Comparison of ENCODE assay signal across 27 cellular contexts in the genomic region with DNA sequence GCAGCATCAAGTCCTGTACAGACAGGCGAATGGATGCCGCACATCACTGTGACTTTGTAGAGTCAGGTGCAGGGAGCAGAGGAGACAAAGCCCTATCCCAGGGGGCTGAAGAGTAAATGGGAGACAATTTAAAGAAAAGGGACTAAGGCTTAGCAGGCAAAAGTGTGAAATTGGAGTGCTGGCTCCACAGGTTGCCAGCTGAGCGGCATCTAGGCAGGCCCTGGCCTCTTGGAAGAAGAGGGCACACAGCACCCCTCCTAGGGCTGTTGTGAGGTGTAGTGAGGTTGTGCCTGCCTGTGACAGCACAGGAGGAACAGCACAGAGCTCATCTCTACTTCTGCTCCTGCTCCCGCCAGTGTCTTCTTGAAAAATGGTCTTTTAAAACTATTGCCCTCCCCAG. TPM values are rescaled to one million over a fixed set of nuclear protein-coding genes. Genes with fewer than 3 reads are reported as not detected.
DNase-seq lines count a peak whose midpoint lies in the region; ATAC-seq, FAIRE-seq and TF ChIP-seq lines count a peak whose summit lies in the region.
"Had no signal": no experiment of that assay in that cellular context is flagged by ENCODE, and none has a peak within 500 bp of the region (broad histone marks: within the 10 kb centered on the region; RNA-seq: fewer than 3 reads in every experiment).

No MANE protein-coding gene starts in this region.

- H4K20me1 ChIP-seq in KMS-11 (ENCODE audit: insufficient read depth), result no peaks in the 10 kb centered on the region

- H3K4me2 ChIP-seq in KMS-11, result no peak overlapping the region; the same call in 1 of the 2 replicates

- no peak for TF ChIP-seq CTCF in KMS-11 (conservative IDR thresholded peaks at IDR 0.05; ENCODE audit: low read depth, low read length)

- no peak for TF ChIP-seq POLR2A in GM12892 (IDR thresholded peaks at IDR 0.05; ENCODE audit: low read depth, low read length)

- peak overlapping the region; percentile 91 for H3K27ac ChIP-seq in KMS-11
- H3K27ac ChIP-seq: left ventricle myocardium inferior, WERI-Rb-1 had no signal

- H3K27ac Mint-ChIP-seq in activated T-cell treated with anti-CD3 and anti-CD28 coated beads, Interleukin-2, amount 50 U/mL, for 72 hours, result no peak overlapping the region
- H3K27ac Mint-ChIP-seq in activated T-helper 17 cell treated with anti-CD3 and anti-CD28 coated beads, Interleukin-2, amount 50 U/mL, for 72 hours, result peak overlapping the region; percentile 27
- peak overlapping the region; percentile 86 for H3K27ac Mint-ChIP-seq in stimulated activated effector memory CD8-positive, alpha-beta T cell treated with anti-CD3 and anti-CD28 coated beads, Interleukin-12 subunit alpha, Interleukin-12 subunit beta, amount 100 ng/mL, for 72 hours
- H3K27ac Mint-ChIP-seq: mesothelial cell of epicardium, nephron progenitor cell, type B pancreatic cell had no signal

- no peaks in the 10 kb centered on the region for H3K27me3 ChIP-seq in KMS-11 (ENCODE audit: insufficient read depth, low read depth)
- H3K27me3 ChIP-seq: BE2C had no signal

- no peak overlapping the region for H3K9ac ChIP-seq in KMS-11

- no peak overlapping the region for H2AFZ ChIP-seq in KMS-11 (ENCODE audit: low read depth)

- peaks cover 2 to 3% of the 10 kb centered on the region in 2 donors for H3K36me3 Mint-ChIP-seq in activated T-cell treated with anti-CD3 and anti-CD28 coated beads, Interleukin-2, amount 50 U/mL, for 72 hours (ENCODE audit: insufficient read depth in 2 of 2)
- no peaks in the 10 kb centered on the region for H3K36me3 Mint-ChIP-seq in activated T-helper 17 cell treated with anti-CD3 and anti-CD28 coated beads, Interleukin-2, amount 50 U/mL, for 72 hours (ENCODE audit: low read depth)
- peaks cover 18% of the 10 kb centered on the region for H3K36me3 Mint-ChIP-seq in stimulated activated effector memory CD8-positive, alpha-beta T cell treated with anti-CD3 and anti-CD28 coated beads, Interleukin-12 subunit alpha, Interleukin-12 subunit beta, amount 100 ng/mL, for 72 hours
- H3K36me3 Mint-ChIP-seq: mesothelial cell of epicardium, type B pancreatic cell had no signal

- H3K4me1 ChIP-seq in KMS-11 (ENCODE audit: low read depth, poor library complexity, severe bottlenecking), result peaks cover 69% of the 10 kb centered on the region

- H3K27me3 Mint-ChIP-seq in activated T-cell treated with anti-CD3 and anti-CD28 coated beads, Interleukin-2, amount 50 U/mL, for 72 hours (ENCODE audit: low read depth), result peaks cover 33% of the 10 kb centered on the region
- H3K27me3 Mint-ChIP-seq in activated T-helper 17 cell treated with anti-CD3 and anti-CD28 coated beads, Interleukin-2, amount 50 U/mL, for 72 hours, result no peaks in the 10 kb centered on the region

- peak overlapping the region; percentile 72 to 81 for H3K4me3 Mint-ChIP-seq in activated T-cell treated with anti-CD3 and anti-CD28 coated beads, Interleukin-2, amount 50 U/mL, for 72 hours
- H3K4me3 Mint-ChIP-seq in activated T-helper 17 cell treated with anti-CD3 and anti-CD28 coated beads, Interleukin-2, amount 50 U/mL, for 72 hours, result peak overlapping the region; percentile 76
- peak overlapping the region; percentile 73 for H3K4me3 Mint-ChIP-seq in stimulated activated effector memory CD8-positive, alpha-beta T cell treated with anti-CD3 and anti-CD28 coated beads, Interleukin-12 subunit alpha, Interleukin-12 subunit beta, amount 100 ng/mL, for 72 hours
- H3K4me3 Mint-ChIP-seq: H9, mesothelial cell of epicardium, nephron progenitor cell, type B pancreatic cell had no signal

- no peak overlapping the region for H3K4me3 ChIP-seq in KMS-11 (IDR thresholded peaks at IDR 0.05; ENCODE audit: insufficient read depth, low read depth, low read length)
- H3K4me3 ChIP-seq: K562, left ventricle myocardium inferior, skin epidermis had no signal

- H3K9me3 Mint-ChIP-seq in activated T-cell treated with anti-CD3 and anti-CD28 coated beads, Interleukin-2, amount 50 U/mL, for 72 hours, result no peaks in the 10 kb centered on the region
- no peaks in the 10 kb centered on the region for H3K9me3 Mint-ChIP-seq in activated T-helper 17 cell treated with anti-CD3 and anti-CD28 coated beads, Interleukin-2, amount 50 U/mL, for 72 hours
- no peaks in the 10 kb centered on the region for H3K9me3 Mint-ChIP-seq in stimulated activated effector memory CD8-positive, alpha-beta T cell treated with anti-CD3 and anti-CD28 coated beads, Interleukin-12 subunit alpha, Interleukin-12 subunit beta, amount 100 ng/mL, for 72 hours
- H3K9me3 Mint-ChIP-seq: activated CD4-positive, alpha-beta T cell treated with anti-CD3 and anti-CD28 coated beads, Interleukin-2, amount 10 ng/mL, durations not matched to agents 7 days and 5 days; mesothelial cell of epicardium; type B pancreatic cell had no signal

- FAIRE-seq in GM12892 (lab: Jason Lieb, UNC), result no peak
- FAIRE-seq: GM18507, islet of Langerhans, K562 had no signal

- DNase-seq in activated T-cell treated with anti-CD3 and anti-CD28 coated beads, Interleukin-2, amount 50 U/mL, for 72 hours, result no peak
- DNase-seq in activated T-cell treated with anti-CD3 and anti-CD28 coated beads, Interleukin-2, amount 50 U/mL, for 48 hours, result no peak
- no peak for DNase-seq in stimulated activated effector memory CD8-positive, alpha-beta T cell treated with anti-CD3 and anti-CD28 coated beads, Interleukin-12 subunit alpha, Interleukin-12 subunit beta, amount 100 ng/mL, for 72 hours (ENCODE audit: low spot score in 2 of 2)
- DNase-seq in GM12892 (ENCODE audit: insufficient read length), result no peak
- DNase-seq: activated CD4-positive, alpha-beta T cell treated with anti-CD3 and anti-CD28 coated beads, Interleukin-2, amount 10 ng/mL, durations not matched to agents 7 days and 5 days; activated CD8-positive, alpha-beta memory T cell treated with anti-CD3 and anti-CD28 coated beads, Interleukin-2, amount 50 U/mL, for 48 hours; BE2C; Caco-2; DMS79 treated with DMSO at 0.1 percent for 48 hours; H9; left ventricle myocardium inferior; nephron progenitor cell; stimulated activated CD8-positive, alpha-beta memory T cell treated with anti-CD3 and anti-CD28 coated beads, Interleukin-4, amount 100 ng/mL, for 48 hours; T-helper 9 cell; WERI-Rb-1 had no signal

- H3K36me3 ChIP-seq in KMS-11 (ENCODE audit: insufficient read depth), result no peaks in the 10 kb centered on the region
- H3K36me3 ChIP-seq: BE2C, left ventricle myocardium inferior, WERI-Rb-1 had no signal

- H3K4me1 Mint-ChIP-seq in activated T-cell treated with anti-CD3 and anti-CD28 coated beads, Interleukin-2, amount 50 U/mL, for 72 hours (ENCODE audit: low read depth), result peaks cover 72% of the 10 kb centered on the region
- peaks cover 57% of the 10 kb centered on the region for H3K4me1 Mint-ChIP-seq in activated T-helper 17 cell treated with anti-CD3 and anti-CD28 coated beads, Interleukin-2, amount 50 U/mL, for 72 hours
- peaks cover 91% of the 10 kb centered on the region for H3K4me1 Mint-ChIP-seq in stimulated activated effector memory CD8-positive, alpha-beta T cell treated with anti-CD3 and anti-CD28 coated beads, Interleukin-12 subunit alpha, Interleukin-12 subunit beta, amount 100 ng/mL, for 72 hours

- no peak for ATAC-seq in activated T-cell treated with anti-CD3 and anti-CD28 coated beads, Interleukin-2, amount 50 U/mL, for 72 hours (replicated peaks in 1 of 2)
- no peak for ATAC-seq in activated T-helper 17 cell treated with anti-CD3 and anti-CD28 coated beads, Interleukin-2, amount 50 U/mL, for 72 hours (replicated peaks)
- no peak for ATAC-seq in stimulated activated effector memory CD8-positive, alpha-beta T cell treated with anti-CD3 and anti-CD28 coated beads, Interleukin-12 subunit alpha, Interleukin-12 subunit beta, amount 100 ng/mL, for 72 hours
- ATAC-seq in GM21528 (IDR thresholded peaks at IDR 0.05; ENCODE audit: low FRiP score, unreplicated experiment) (no peak), HG03095 (IDR thresholded peaks at IDR 0.05; ENCODE audit: unreplicated experiment) (no peak)
- ATAC-seq: K562, Right ventricle myocardium inferior, SK-N-SH treated with all-trans-retinoic acid at 6 μM for 48 hours had no signal

- no peaks in the 10 kb centered on the region for H3K79me2 ChIP-seq in KMS-11 (ENCODE audit: insufficient read depth, low read depth)

RNA-seq across cellular contexts. Expression of a gene that starts 47.3 kb away (rescaled TPM):
- 10 to 100 TPM; 22.5 to 36.3 TPM for total RNA-seq in activated T-cell treated with anti-CD3 and anti-CD28 coated beads, Interleukin-2, amount 50 U/mL, for 72 hours
- 10 to 100 TPM; 30.2 to 37.1 TPM for total RNA-seq in activated T-helper 17 cell treated with anti-CD3 and anti-CD28 coated beads, Interleukin-2, amount 50 U/mL, for 72 hours
- 1.3 TPM for polyA plus RNA-seq in GM12892 (2012; ENCODE audit: missing spikeins)
